In the genomic region with DNA sequence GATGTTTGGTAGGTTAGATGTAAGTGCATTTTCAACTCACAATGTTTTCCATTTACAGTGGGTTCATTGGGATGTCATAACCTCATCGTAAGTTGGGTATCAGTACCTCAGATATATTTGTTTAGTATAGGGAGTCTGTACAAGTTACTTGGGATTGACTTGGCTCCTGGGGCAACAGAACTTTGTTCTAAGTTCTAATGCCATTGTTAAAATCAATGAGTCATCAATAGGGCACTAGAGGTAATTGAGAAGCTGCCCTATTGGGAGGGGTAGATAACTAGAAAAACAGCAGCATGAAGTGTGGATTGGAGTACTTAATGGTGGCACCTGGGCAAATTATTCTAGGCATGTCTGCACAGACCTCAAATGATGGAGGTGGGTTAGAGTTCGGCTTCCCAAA, we compare ENCODE assay signal across 21 cellular contexts. TPM values are rescaled to one million over a fixed set of nuclear protein-coding genes. Genes with fewer than 3 reads are reported as not detected.
DNase-seq lines count a peak whose midpoint lies in the region; ATAC-seq, FAIRE-seq and TF ChIP-seq lines count a peak whose summit lies in the region.
"Had no signal": no experiment of that assay in that cellular context is flagged by ENCODE, and none has a peak within 500 bp of the region (broad histone marks: within the 10 kb centered on the region; RNA-seq: fewer than 3 reads in every experiment).

No MANE protein-coding gene starts in this region.

- no peak for ATAC-seq in GM18858 (IDR thresholded peaks at IDR 0.05; ENCODE audit: unreplicated experiment)
- ATAC-seq: CD8-positive, alpha-beta T cell had no signal

- H3K4me3 ChIP-seq in bronchial epithelial cell (ENCODE audit: low read depth, low read length) (no peak overlapping the region), small intestine (ENCODE audit: low read depth in 1 of 2, low read length in 2 of 2) (no peak overlapping the region), Karpas-422 (ENCODE audit: low read length) (no peak overlapping the region)
- H3K4me3 ChIP-seq: BLaER1 treated with 17β-estradiol and CSF1 and Interleukin-3, amounts not matched to agents 10 nM and 100 nM had no signal

- H2AFZ ChIP-seq in Karpas-422 (ENCODE audit: low read length): no peak overlapping the region

- H4K20me1 ChIP-seq in Karpas-422 (ENCODE audit: insufficient read depth, low read depth, low read length): no peaks in the 10 kb centered on the region
- H4K20me1 ChIP-seq: BLaER1 treated with 17β-estradiol and CSF1 and Interleukin-3, amounts not matched to agents 10 nM and 100 nM had no signal

- no peaks in the 10 kb centered on the region for H3K79me2 ChIP-seq in Karpas-422 (ENCODE audit: low read length)

- H3K27ac ChIP-seq in small intestine (ENCODE audit: low read depth in 1 of 2, low read length in 1 of 2) (no peak overlapping the region), Karpas-422 (ENCODE audit: low read length) (no peak overlapping the region), RWPE1 (no peak overlapping the region)
- H3K27ac ChIP-seq: BLaER1 treated with 17β-estradiol and CSF1 and Interleukin-3, amounts not matched to agents 10 nM and 100 nM; C4-2B had no signal

- no peaks in the 10 kb centered on the region for H3K9me2 ChIP-seq in Karpas-422 (replicated peaks; ENCODE audit: insufficient read depth, low read length)

- no peak overlapping the region for H3K4me2 ChIP-seq in Karpas-422 (ENCODE audit: low read depth, low read length, poor library complexity, severe bottlenecking)
- H3K4me2 ChIP-seq: BLaER1 treated with 17β-estradiol and CSF1 and Interleukin-3, amounts not matched to agents 10 nM and 100 nM had no signal

- H3K9me3 ChIP-seq in small intestine (ENCODE audit: control insufficient read depth, low read depth): no peaks in the 10 kb centered on the region
- no peaks in the 10 kb centered on the region for H3K9me3 ChIP-seq in Karpas-422 (ENCODE audit: low read length)
- H3K9me3 ChIP-seq: Caco-2 had no signal

- CTCF ChIA-PET in RWPE1 (lab: Yijun Ruan, JAX): no interaction called here

- 57 to 84% (median 66%) methylated on average over 2 of the region's 2 CpGs for WGBS in small intestine, 3 donors

- H3K9ac ChIP-seq in Karpas-422 (ENCODE audit: low read length): no peak overlapping the region
- H3K9ac ChIP-seq: BLaER1 treated with 17β-estradiol and CSF1 and Interleukin-3, amounts not matched to agents 10 nM and 100 nM had no signal

- H3K27me3 ChIP-seq in bronchial epithelial cell (ENCODE audit: control insufficient read depth, insufficient read depth, low read length) (no peaks in the 10 kb centered on the region), small intestine (ENCODE audit: control insufficient read depth in 2 of 2, insufficient read depth in 2 of 2, low read length in 2 of 2) (no peaks in the 10 kb centered on the region), Karpas-422 (ENCODE audit: low read length) (no peaks in the 10 kb centered on the region)
- H3K27me3 ChIP-seq: BLaER1 treated with 17β-estradiol and CSF1 and Interleukin-3, amounts not matched to agents 10 nM and 100 nM had no signal

- TF ChIP-seq CTCF in D721Med (IDR thresholded peaks at IDR 0.05; ENCODE audit: insufficient read depth, missing control alignments) (no peak), bronchial epithelial cell (IDR thresholded peaks at IDR 0.05; ENCODE audit: insufficient read depth, low read length, severe bottlenecking) (no peak), RWPE1 (conservative IDR thresholded peaks at IDR 0.05; ENCODE audit: low read depth) (no peak)

- H3K36me3 ChIP-seq in bronchial epithelial cell (ENCODE audit: control insufficient read depth, insufficient read depth, low read length) (no peaks in the 10 kb centered on the region), small intestine (ENCODE audit: control insufficient read depth in 2 of 2, insufficient read depth in 2 of 2, low read length in 2 of 2) (no peaks in the 10 kb centered on the region), Karpas-422 (ENCODE audit: insufficient read depth, low read length) (no peaks in the 10 kb centered on the region)

- POLR2A ChIA-PET in RWPE1 (lab: Yijun Ruan, JAX; ENCODE audit: low non-redundant PET): no interaction called here

- H3K4me1 ChIP-seq in small intestine (ENCODE audit: control insufficient read depth in 2 of 2, insufficient read depth in 1 of 2, low read depth in 1 of 2, low read length in 1 of 2) (peaks cover 0 to 3% of the 10 kb centered on the region in 2 donors), Karpas-422 (ENCODE audit: low read length) (no peaks in the 10 kb centered on the region)
- H3K4me1 ChIP-seq: BLaER1 treated with 17β-estradiol and CSF1 and Interleukin-3, amounts not matched to agents 10 nM and 100 nM had no signal

- FAIRE-seq in D721Med (lab: Jason Lieb, UNC): peak; percentile 38
- FAIRE-seq in bronchial epithelial cell (lab: Jason Lieb, UNC): no peak
- FAIRE-seq in small intestine (lab: Jason Lieb, UNC): no peak
- FAIRE-seq: A204.1, G401.6, GM12891 had no signal

- DNase-seq in D721Med (ENCODE audit: insufficient read length, low spot score): no peak
- DNase-seq in bronchial epithelial cell (ENCODE audit: low read depth): peak; percentile 40
- DNase-seq in small intestine: peak; percentile 50
- DNase-seq in Karpas-422: no peak
- DNase-seq in RWPE1 (ENCODE audit: low spot score): no peak
- DNase-seq: 8988T; AML-193; Caco-2; Calu3; CD4-positive, alpha-beta T cell; CD8-positive, alpha-beta T cell; DMS 273 treated with DMSO at 0.1 percent for 48 hours; DMS153; DMS79 treated with DMSO at 0.1 percent for 48 hours; GF-D8 had no signal

RNA-seq across cellular contexts. Expression of gene KANK1, which starts 17.1 kb away (rescaled TPM):
- total RNA-seq in bronchial epithelial cell: 26.9 and 28.0 TPM in 2 replicates
- polyA plus RNA-seq in small intestine: 10 to 100 TPM; 15.0 to 21.7 (median 15.4) TPM
- total RNA-seq in Karpas-422 (2014; rRNA removed; shearing (Covaris generic); ENCODE audit: low replicate concordance): 78.7 and 82.5 TPM in 2 replicates

Comparison
In these comparisons a context has a peak if more than half of its experiments do, and no peak if none do; other contexts are left out.
1. DNase-seq: peak in bronchial epithelial cell (single experiment) and small intestine (single experiment); none in D721Med (single experiment), Karpas-422 (single experiment) and RWPE1 (single experiment).